Comparison of ENCODE assay signal across 8 cellular contexts in genomic region chr22:30802202-30803166, GRCh38.
DNase-seq lines count a peak whose midpoint lies in the region; ATAC-seq and TF ChIP-seq lines count a peak whose summit lies in the region.

No MANE protein-coding gene starts in this region.

- H3K9me3 ChIP-seq in BE2C (no peaks in the 10 kb centered on the region), right lobe of liver (no peaks in the 10 kb centered on the region)

- 6% methylated on average over 11 of the region's 85 CpGs for WGBS in right lobe of liver (ENCODE audit: insufficient coverage, low coverage, low lambda C conversion rate, missing lambda C conversion rate)

- TF ChIP-seq CTCF in BE2C (IDR thresholded peaks at IDR 0.05; ENCODE audit: low read depth, low read length) (0 out of 2 replicates have a peak, but pooled peaks have one; percentile 1), right lobe of liver (IDR thresholded peaks at IDR 0.05) (peak; percentile 12 to 55 (median 38))

- no peaks in the 10 kb centered on the region for H3K36me3 ChIP-seq in BE2C
- H3K36me3 ChIP-seq in H7 (replicated peaks; ENCODE audit: control insufficient read depth, insufficient read depth, low read length) = no peaks in the 10 kb centered on the region
- H3K36me3 ChIP-seq in right lobe of liver = no peaks in the 10 kb centered on the region

- no peak for TF ChIP-seq POLR2A in right lobe of liver (IDR thresholded peaks at IDR 0.05)

- no peak overlapping the region for H3K27ac ChIP-seq in right lobe of liver

- peak; percentile 100 for ATAC-seq in right lobe of liver

- H3K27me3 ChIP-seq in BE2C (peaks cover 24% of the 10 kb centered on the region), H7 (ENCODE audit: control insufficient read depth, insufficient read depth, low read length) (peaks cover 17% of the 10 kb centered on the region), right lobe of liver (no peaks in the 10 kb centered on the region)

- DNase-seq in BE2C (peak; percentile 87), H7 (peak; percentile 96), NCI-H526 treated with DMSO at 0.1 percent for 48 hours (lab: John Stamatoyannopoulos, UW) (peak; percentile 44), right lobe of liver (peak; percentile 86 to 89 (median 87)), NCI-H187 treated with DMSO at 0.1 percent for 48 hours (lab: John Stamatoyannopoulos, UW) (no peak)
- peak; percentile 83 for DNase-seq in activated CD8-positive, alpha-beta memory T cell treated with anti-CD3 and anti-CD28 coated beads for 24 hours
- peak; percentile 22 for DNase-seq in effector CD8-positive, alpha-beta T cell (lab: John Stamatoyannopoulos, UW)
- peak; percentile 62 for DNase-seq in stimulated activated CD4-positive, alpha-beta T cell treated with anti-CD3 and anti-CD28 coated beads, Interleukin-4, amount 100 ng/mL, for 24 hours

- peaks cover 4% of the 10 kb centered on the region; the same call in 1 of the 2 replicates for H3K4me1 ChIP-seq in BE2C
- peaks cover 0 to 8% (median 0%) of the 10 kb centered on the region in 4 donors for H3K4me1 ChIP-seq in right lobe of liver

- H3K4me3 ChIP-seq in BE2C (ENCODE audit: low read depth, low read length) (peak overlapping the region; percentile 56), H7 (ENCODE audit: insufficient read depth, low read depth, low read length) (peak overlapping the region; percentile 43), right lobe of liver (peak overlapping the region in 1 of 3 donors; percentile 6)

- intact Hi-C loops in right lobe of liver (cut with DNase I) = no loop called here
